ENCODE assay signal across 15 cellular contexts in the genomic region with DNA sequence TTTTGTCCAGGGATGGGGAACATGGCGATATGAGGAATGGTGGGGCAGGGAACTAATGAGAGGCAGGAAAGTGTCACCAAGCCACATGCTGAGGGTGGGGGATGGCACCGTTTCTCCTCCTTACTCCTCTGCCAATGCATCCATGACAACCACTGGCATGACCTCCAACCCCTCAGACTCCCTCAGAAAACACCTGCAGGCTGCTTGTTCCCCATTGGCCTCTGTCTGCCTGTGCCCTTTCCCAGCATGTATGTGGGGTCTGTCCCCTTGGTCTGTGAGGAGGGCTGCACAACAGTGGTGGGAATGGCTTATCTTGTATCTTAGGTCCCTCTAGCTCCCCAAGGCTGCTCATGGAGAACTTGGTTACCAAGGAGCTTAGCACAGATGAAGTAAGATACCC.
DNase-seq lines count a peak whose midpoint lies in the region; ATAC-seq and TF ChIP-seq lines count a peak whose summit lies in the region.
"Had no signal": no experiment of that assay in that cellular context is flagged by ENCODE, and none has a peak within 500 bp of the region (broad histone marks: within the 10 kb centered on the region; RNA-seq: fewer than 3 reads in every experiment).

No MANE protein-coding gene starts in this region.

- H3K4me3 ChIP-seq in BLaER1 (no peak overlapping the region), ovary (no peak overlapping the region)
- H3K4me3 ChIP-seq in BLaER1 treated with 17β-estradiol and CSF1 and Interleukin-3, amounts not matched to agents 10 nM and 100 nM: no peak overlapping the region
- H3K4me3 ChIP-seq: GM12878 had no signal

- TF ChIP-seq CTCF in ovary (IDR thresholded peaks at IDR 0.05): no peak

- H3K36me3 ChIP-seq in BLaER1 (no peaks in the 10 kb centered on the region), ovary (no peaks in the 10 kb centered on the region)
- H3K36me3 ChIP-seq in BLaER1 treated with 17β-estradiol and CSF1 and Interleukin-3, amounts not matched to agents 10 nM and 100 nM: no peaks in the 10 kb centered on the region

- peak; percentile 2 for ATAC-seq in stimulated activated memory B cell treated with anti-CD40 and anti-IgM and Interleukin-4, amounts not matched to agents 10 μg/mL and 1 μg/mL and 100 μg/mL, for 72 hours
- ATAC-seq: GM12878 had no signal

- H3K27ac ChIP-seq in BLaER1 (no peak overlapping the region), ovary (no peak overlapping the region)
- H3K27ac ChIP-seq in BLaER1 treated with 17β-estradiol and CSF1 and Interleukin-3, amounts not matched to agents 10 nM and 100 nM: no peak overlapping the region

- no peaks in the 10 kb centered on the region for H3K36me3 Mint-ChIP-seq in stimulated activated memory B cell treated with anti-CD40 and anti-IgM and Interleukin-4, amounts not matched to agents 10 μg/mL and 1 μg/mL and 100 μg/mL, for 72 hours
- H3K36me3 Mint-ChIP-seq: CD14-positive monocyte; CD8-positive, alpha-beta memory T cell had no signal

- no peak overlapping the region for H3K9ac ChIP-seq in BLaER1
- H3K9ac ChIP-seq in BLaER1 treated with 17β-estradiol and CSF1 and Interleukin-3, amounts not matched to agents 10 nM and 100 nM: no peak overlapping the region

- peaks cover 25% of the 10 kb centered on the region for H3K4me1 ChIP-seq in BLaER1
- peaks cover 2 to 24% (median 14%) of the 10 kb centered on the region in 10 experiments for H3K4me1 ChIP-seq in BLaER1 treated with 17β-estradiol and CSF1 and Interleukin-3, amounts not matched to agents 10 nM and 100 nM
- H3K4me1 ChIP-seq in ovary (ENCODE audit: insufficient read depth): peaks cover under 1% of the 10 kb centered on the region

- 83 to 91% (median 91%) methylated on average over 2 of the region's 2 CpGs for WGBS in ovary, 3 donors

- H3K4me1 Mint-ChIP-seq in stimulated activated memory B cell treated with anti-CD40 and anti-IgM and Interleukin-4, amounts not matched to agents 10 μg/mL and 1 μg/mL and 100 μg/mL, for 72 hours: no peaks in the 10 kb centered on the region

- H3K27me3 Mint-ChIP-seq in stimulated activated memory B cell treated with anti-CD40 and anti-IgM and Interleukin-4, amounts not matched to agents 10 μg/mL and 1 μg/mL and 100 μg/mL, for 72 hours: peaks cover 29% of the 10 kb centered on the region

- no peak overlapping the region for H3K27ac Mint-ChIP-seq in stimulated activated memory B cell treated with anti-CD40 and anti-IgM and Interleukin-4, amounts not matched to agents 10 μg/mL and 1 μg/mL and 100 μg/mL, for 72 hours
- H3K27ac Mint-ChIP-seq: CD14-positive monocyte; CD4-positive, alpha-beta T cell had no signal

- peak overlapping the region; percentile 40 for H3K4me2 ChIP-seq in BLaER1
- H3K4me2 ChIP-seq in BLaER1 treated with 17β-estradiol and CSF1 and Interleukin-3, amounts not matched to agents 10 nM and 100 nM: peak overlapping the region in 7 of 11 experiments; percentile 24 to 56 (median 45); a peak in 12 of 22 replicates

- H3K27me3 ChIP-seq in BLaER1 (no peaks in the 10 kb centered on the region), ovary (no peaks in the 10 kb centered on the region)
- H3K27me3 ChIP-seq in BLaER1 treated with 17β-estradiol and CSF1 and Interleukin-3, amounts not matched to agents 10 nM and 100 nM: no peaks in the 10 kb centered on the region

- intact Hi-C loops in ovary (cut with DNase I): no loop called here

- H3K9me3 Mint-ChIP-seq in stimulated activated memory B cell treated with anti-CD40 and anti-IgM and Interleukin-4, amounts not matched to agents 10 μg/mL and 1 μg/mL and 100 μg/mL, for 72 hours: no peaks in the 10 kb centered on the region
- H3K9me3 Mint-ChIP-seq: CD4-positive, alpha-beta T cell had no signal

- no peak overlapping the region for H3K4me3 Mint-ChIP-seq in stimulated activated memory B cell treated with anti-CD40 and anti-IgM and Interleukin-4, amounts not matched to agents 10 μg/mL and 1 μg/mL and 100 μg/mL, for 72 hours
- H3K4me3 Mint-ChIP-seq: CD14-positive monocyte; CD4-positive, alpha-beta T cell; CD8-positive, alpha-beta memory T cell had no signal

- no peak for TF ChIP-seq POLR2A in ovary (IDR thresholded peaks at IDR 0.05)

- no peaks in the 10 kb centered on the region for H4K20me1 ChIP-seq in BLaER1
- no peaks in the 10 kb centered on the region; a peak in 1 of 22 replicates for H4K20me1 ChIP-seq in BLaER1 treated with 17β-estradiol and CSF1 and Interleukin-3, amounts not matched to agents 10 nM and 100 nM

- DNase-seq in ecto neural progenitor cell (ENCODE audit: low spot score) (peak; percentile 13), retina (no peak), ovary (no peak)
- DNase-seq: CD4-positive, alpha-beta T cell; CD8-positive, alpha-beta memory T cell; DMS 273 treated with DMSO at 0.1 percent for 48 hours; EL; GDM1; GOT3; HCEC 1CT had no signal

- H3K9me3 ChIP-seq in BLaER1 (no peaks in the 10 kb centered on the region), ovary (no peaks in the 10 kb centered on the region)
- no peaks in the 10 kb centered on the region for H3K9me3 ChIP-seq in BLaER1 treated with 17β-estradiol and CSF1 and Interleukin-3, amounts not matched to agents 10 nM and 100 nM (replicated peaks in 1 of 11)

- TF ChIP-seq EP300 in ovary (IDR thresholded peaks at IDR 0.05): no peak
